In genomic region chr7:56045796-56046195, GRCh38 we compare ENCODE assay signal across 23 cellular contexts.
"Had no signal": no experiment of that assay in that cellular context is flagged by ENCODE, and none has a peak within 500 bp of the region (broad histone marks: within the 10 kb centered on the region; RNA-seq: fewer than 3 reads in every experiment).

No MANE protein-coding gene starts in this region.

- H3K4me1 Mint-ChIP-seq: stimulated activated effector memory CD8-positive, alpha-beta T cell treated with anti-CD3 and anti-CD28 coated beads, Interleukin-12 subunit alpha, Interleukin-12 subunit beta, amount 100 ng/mL, for 72 hours had no signal

- DNase-seq: activated CD4-positive, alpha-beta T cell treated with anti-CD3 and anti-CD28 coated beads for 1 hour; activated naive CD4-positive, alpha-beta T cell; activated naive CD8-positive, alpha-beta T cell treated with anti-CD3 and anti-CD28 coated beads for 36 hours; activated T-cell treated with anti-CD3 and anti-CD28 coated beads for 4 hours; amniotic stem cell; dorsolateral prefrontal cortex; erythroblast; foreskin melanocyte; heart left ventricle; mammary epithelial cell; nephron progenitor cell; nucleus accumbens; posterior cingulate gyrus; stimulated activated CD4-positive, alpha-beta T cell treated with anti-CD3 and anti-CD28 coated beads, Interleukin-15, amount 100 ng/mL, for 24 hours; stimulated activated CD4-positive, alpha-beta T cell treated with anti-CD3 and anti-CD28 coated beads, Interleukin-4, amount 100 ng/mL, for 24 hours; SW 1271; T-helper 2 cell; WERI-Rb-1 had no signal

- H3K27me3 Mint-ChIP-seq: activated naive CD8-positive, alpha-beta T cell treated with anti-CD3 and anti-CD28 coated beads for 36 hours; activated T-helper 17 cell treated with anti-CD3 and anti-CD28 coated beads, Interleukin-2, amount 50 U/mL, for 72 hours had no signal

- ATAC-seq: activated T-helper 17 cell treated with anti-CD3 and anti-CD28 coated beads, Interleukin-2, amount 50 U/mL, for 72 hours; heart left ventricle; left lung; stimulated activated effector memory CD8-positive, alpha-beta T cell treated with anti-CD3 and anti-CD28 coated beads, Interleukin-12 subunit alpha, Interleukin-12 subunit beta, amount 100 ng/mL, for 72 hours had no signal

- H3K9me3 ChIP-seq: heart left ventricle, left lung, right atrium auricular region had no signal

- H3K9me3 Mint-ChIP-seq: activated naive CD8-positive, alpha-beta T cell treated with anti-CD3 and anti-CD28 coated beads for 36 hours; activated T-helper 17 cell treated with anti-CD3 and anti-CD28 coated beads, Interleukin-2, amount 50 U/mL, for 72 hours; nephron progenitor cell; stimulated activated effector memory CD8-positive, alpha-beta T cell treated with anti-CD3 and anti-CD28 coated beads, Interleukin-12 subunit alpha, Interleukin-12 subunit beta, amount 100 ng/mL, for 72 hours had no signal

- H3K4me3 Mint-ChIP-seq: activated naive CD8-positive, alpha-beta T cell treated with anti-CD3 and anti-CD28 coated beads for 36 hours; activated T-helper 17 cell treated with anti-CD3 and anti-CD28 coated beads, Interleukin-2, amount 50 U/mL, for 72 hours; nephron progenitor cell; stimulated activated effector memory CD8-positive, alpha-beta T cell treated with anti-CD3 and anti-CD28 coated beads, Interleukin-12 subunit alpha, Interleukin-12 subunit beta, amount 100 ng/mL, for 72 hours had no signal

- H3K4me3 ChIP-seq: dorsolateral prefrontal cortex, heart left ventricle, left lung, right atrium auricular region, skin epidermis had no signal

- H3K27me3 ChIP-seq: dorsolateral prefrontal cortex, heart left ventricle, left lung, right atrium auricular region had no signal

- H3K27ac Mint-ChIP-seq: activated naive CD8-positive, alpha-beta T cell treated with anti-CD3 and anti-CD28 coated beads for 36 hours; stimulated activated effector memory CD8-positive, alpha-beta T cell treated with anti-CD3 and anti-CD28 coated beads, Interleukin-12 subunit alpha, Interleukin-12 subunit beta, amount 100 ng/mL, for 72 hours had no signal

- H3K36me3 ChIP-seq: right atrium auricular region, WERI-Rb-1 had no signal

- H3K27ac ChIP-seq: right atrium auricular region, WERI-Rb-1 had no signal
